8 cellular contexts compared by ENCODE assay signal in genomic region chr10:79084012-79084971, GRCh38. TPM values are rescaled to one million over a fixed set of nuclear protein-coding genes. Genes with fewer than 3 reads are reported as not detected.
DNase-seq lines count a peak whose midpoint lies in the region; ATAC-seq and TF ChIP-seq lines count a peak whose summit lies in the region.

No MANE protein-coding gene starts in this region.

- no peaks in the 10 kb centered on the region for H3K36me3 Mint-ChIP-seq in activated B cell treated with CpG ODN at 0.5 μM for 24 hours (ENCODE audit: low read depth)

- H3K79me1 ChIP-seq in IMR-90 (ENCODE audit: low read depth in 1 of 2, low read length in 2 of 2), result peaks cover 21 to 92% of the 10 kb centered on the region in 2 experiments

- H3K27me3 ChIP-seq in IMR-90 (ENCODE audit: control insufficient read depth, insufficient read depth, low read length) (no peaks in the 10 kb centered on the region), gastroesophageal sphincter (no peaks in the 10 kb centered on the region)

- peak overlapping the region; percentile 80 for H3K18ac ChIP-seq in IMR-90 (ENCODE audit: low read depth, low read length)

- peak overlapping the region; percentile 98 for H2BK5ac ChIP-seq in IMR-90 (ENCODE audit: low read depth, low read length, poor library complexity, severe bottlenecking)

- TF ChIP-seq RAD21 in IMR-90 (IDR thresholded peaks at IDR 0.05; ENCODE audit: low read length), result no peak

- peak; percentile 41; the same call in 1 of the 2 replicates for TF ChIP-seq POLR2A in IMR-90 (IDR thresholded peaks at IDR 0.05; ENCODE audit: low read depth, low read length)
- TF ChIP-seq POLR2A in gastroesophageal sphincter (IDR thresholded peaks at IDR 0.05), result no peak

- peak overlapping the region; percentile 91 for H2BK20ac ChIP-seq in IMR-90 (ENCODE audit: low read depth, low read length)

- peak overlapping the region; percentile 98 for H2AK5ac ChIP-seq in IMR-90 (ENCODE audit: low read depth, low read length)

- H4K20me1 ChIP-seq in IMR-90 (ENCODE audit: insufficient read depth, low read length), result peaks cover 99% of the 10 kb centered on the region

- peak overlapping the region; percentile 29; the same call in 1 of the 2 replicates for H3K56ac ChIP-seq in IMR-90 (ENCODE audit: extremely low read depth, insufficient read depth, low read length)

- H3K4me2 ChIP-seq in IMR-90 (ENCODE audit: low read depth, low read length), result peak overlapping the region; percentile 27

- H3K4me1 ChIP-seq in IMR-90 (ENCODE audit: control insufficient read depth, insufficient read depth, low read length) (peaks cover 69% of the 10 kb centered on the region), gastroesophageal sphincter (peaks cover 34 to 99% (median 90%) of the 10 kb centered on the region in 3 donors)

- H3K4ac ChIP-seq in IMR-90 (ENCODE audit: low read depth, low read length), result peak overlapping the region; percentile 95

- H3K9me1 ChIP-seq in IMR-90 (ENCODE audit: insufficient read depth, low read length), result peaks cover 68% of the 10 kb centered on the region

- H2BK120ac ChIP-seq in IMR-90 (ENCODE audit: low read depth, low read length), result peak overlapping the region; percentile 95

- no peak for TF ChIP-seq CTCF in IMR-90 (conservative IDR thresholded peaks at IDR 0.05; ENCODE audit: low read depth, low read length)
- TF ChIP-seq CTCF in activated B cell treated with CpG ODN at 0.5 μM for 24 hours (IDR thresholded peaks at IDR 0.05), result no peak
- TF ChIP-seq CTCF in gastroesophageal sphincter (IDR thresholded peaks at IDR 0.05), result no peak
- TF ChIP-seq CTCF in omental fat pad (IDR thresholded peaks at IDR 0.05), result no peak

- H3K36me3 ChIP-seq in IMR-90 (ENCODE audit: control insufficient read depth, insufficient read depth, low read length) (peaks cover 4% of the 10 kb centered on the region), gastroesophageal sphincter (peaks cover 0 to 5% of the 10 kb centered on the region in 2 donors)

- intact Hi-C loops in IMR-90 (cut with micrococcal nuclease) (loop anchor here (5.0 kb wide), 1 partner anchor 43 kb away; no protein-coding TSS in a partner anchor), activated B cell treated with CpG ODN at 0.5 μM for 24 hours (cut with micrococcal nuclease) (no loop called here)

- dilution Hi-C loops in IMR-90 (cut with HindIII; ENCODE audit: low sequenced_read_pairs, unreplicated experiment), result no loop called here

- H3K9ac ChIP-seq in IMR-90 (ENCODE audit: low read depth, low read length), result no peak overlapping the region

- TF ChIP-seq EP300 in gastroesophageal sphincter (IDR thresholded peaks at IDR 0.05), result no peak

- peak overlapping the region; percentile 83 for H3K14ac ChIP-seq in IMR-90 (replicated peaks; ENCODE audit: low read depth, low read length)

- WGBS in IMR-90 (ENCODE audit: extremely low coverage in 2 of 2, insufficient read length in 1 of 2), 2 experiments, result 0% methylated on average over 1 of the region's 9 CpGs; no CpG with 5 or more reads in 1 of the 2 experiments
- WGBS in gastroesophageal sphincter (ENCODE audit: low coverage in 1 of 2), 2 donors, result 29 to 36% methylated on average over 4 to 6 of the region's 9 CpGs

- in situ Hi-C loops in IMR-90 (cut with MboI; ENCODE audit: low sequenced_read_pairs), result loop anchor here (5.0 kb wide), 1 partner anchor 103 kb away; no protein-coding TSS in a partner anchor

- CTCF ChIA-PET in IMR-90 (lab: Yijun Ruan, JAX), result no interaction called here
- CTCF ChIA-PET in activated B cell treated with CpG ODN at 0.5 μM for 24 hours (lab: Charles Lee), result no interaction called here

- peak overlapping the region; percentile 60 to 90; a peak in 3 of 4 replicates for H4K8ac ChIP-seq in IMR-90 (ENCODE audit: low read depth in 2 of 2, low read length in 2 of 2)

- H3K27ac Mint-ChIP-seq in activated B cell treated with CpG ODN at 0.5 μM for 24 hours, result no peak overlapping the region

- H3K4me3 ChIP-seq in IMR-90 (ENCODE audit: insufficient read depth, low read depth, low read length) (no peak overlapping the region), gastroesophageal sphincter (no peak overlapping the region)

- peak overlapping the region; percentile 92 for H4K91ac ChIP-seq in IMR-90 (ENCODE audit: insufficient read depth, low read depth, low read length)

- H3K9me3 ChIP-seq in IMR-90 (ENCODE audit: control insufficient read depth, insufficient read depth, low read length), result no peaks in the 10 kb centered on the region
- H3K9me3 ChIP-seq in gastroesophageal sphincter, result no peaks in the 10 kb centered on the region

- no peaks in the 10 kb centered on the region for H3K9me3 Mint-ChIP-seq in activated B cell treated with CpG ODN at 0.5 μM for 24 hours

- H3K4me1 Mint-ChIP-seq in activated B cell treated with CpG ODN at 0.5 μM for 24 hours, result peaks cover 42% of the 10 kb centered on the region

- H3K27ac ChIP-seq in IMR-90 (ENCODE audit: insufficient read depth, low read length) (peak overlapping the region; percentile 78), gastroesophageal sphincter (peak overlapping the region; percentile 52 to 78 (median 76))

- BruUV-seq in IMR-90 (replicated peaks; lab: Mats Ljungman, UMichigan), result no TSS peak

- peaks cover 27% of the 10 kb centered on the region for H3K27me3 Mint-ChIP-seq in activated B cell treated with CpG ODN at 0.5 μM for 24 hours

- H3K23ac ChIP-seq in IMR-90 (ENCODE audit: low read depth, low read length), result peak overlapping the region; percentile 92; the same call in 1 of the 2 replicates

- POLR2A ChIA-PET in IMR-90 (lab: Charles Lee; ENCODE audit: unreplicated experiment) (interaction anchor here (0.6 kb wide), 1 partner anchor 18 kb away, joined by 3 read pairs; no protein-coding TSS in a partner anchor), activated B cell treated with CpG ODN at 0.5 μM for 24 hours (lab: Charles Lee) (no interaction called here)

- DNase-seq in DMS53 treated with DMSO at 0.1 percent for 48 hours (lab: John Stamatoyannopoulos, UW; ENCODE audit: unreplicated experiment), result peak; percentile 56
- DNase-seq in IMR-90, result peak; percentile 83
- no peak for DNase-seq in activated B cell treated with CpG ODN at 0.5 μM for 24 hours
- peak; percentile 85 for DNase-seq in omental fat pad (ENCODE audit: low spot score)
- no peak for DNase-seq in NCI-H1048 (lab: John Stamatoyannopoulos, UW)
- DNase-seq in NCI-H524 (lab: John Stamatoyannopoulos, UW), result no peak
- no peak for DNase-seq in activated CD8-positive, alpha-beta memory T cell treated with anti-CD3 and anti-CD28 coated beads, Interleukin-2, amount 50 U/mL, for 48 hours

- ATAC-seq in IMR-90 (ENCODE audit: low read depth), result 0 out of 2 replicates have a peak, but pooled peaks have one; percentile 2
- ATAC-seq in activated B cell treated with CpG ODN at 0.5 μM for 24 hours (ENCODE audit: low read depth), result no peak
- peak; percentile 85 for ATAC-seq in gastroesophageal sphincter
- ATAC-seq in omental fat pad (ENCODE audit: low FRiP score), result peak; percentile 81

- peak overlapping the region; percentile 67 for H3K4me3 Mint-ChIP-seq in activated B cell treated with CpG ODN at 0.5 μM for 24 hours

- no peak overlapping the region for H2AFZ ChIP-seq in IMR-90 (replicated peaks; ENCODE audit: low read length, poor library complexity)

- peak overlapping the region; percentile 97; the same call in 2 of the 3 replicates for H2BK15ac ChIP-seq in IMR-90 (ENCODE audit: low read depth, low read length)

- H4K5ac ChIP-seq in IMR-90 (ENCODE audit: low read depth, low read length), result peak overlapping the region; percentile 57; the same call in 1 of the 2 replicates

- no peak overlapping the region for H2AK9ac ChIP-seq in IMR-90 (replicated peaks; ENCODE audit: low read depth, low read length, poor library complexity)

TF ChIP-seq in IMR-90, 13 proteins besides CTCF, POLR2A, EP300 and RAD21:
- TF ChIP-seq CEBPB (IDR thresholded peaks at IDR 0.05; ENCODE audit: low read depth, low read length) (peak; percentile 96), RFX5 (IDR thresholded peaks at IDR 0.05; ENCODE audit: low read depth, low read length) (no peak), FOS (IDR thresholded peaks at IDR 0.05; ENCODE audit: low read depth, low read length) (peak; percentile 48; the same call in 1 of the 2 replicates), MXI1 (IDR thresholded peaks at IDR 0.05; ENCODE audit: borderline replicate concordance, low read depth, low read length) (no peak)

RNA-seq across cellular contexts. Expression of gene ZMIZ1, which starts 15.5 kb away (rescaled TPM):
- 6.6 and 6.7 TPM in 2 replicates for total RNA-seq in IMR-90 (2012; rRNA removed)
- 43.2 and 48.7 TPM in 2 replicates for polyA plus RNA-seq in IMR-90 (2012; rRNA removed)
- 39.5 and 51.2 TPM in 2 replicates for polyA plus RNA-seq in IMR-90 (2012; cell fraction: cytosol; rRNA removed)
- 57.0 and 113 TPM in 2 replicates for polyA plus RNA-seq in IMR-90 (2012; cell fraction: nucleus; rRNA removed; ENCODE audit: low replicate concordance)
- 88.2 and 93.9 TPM in 2 replicates for total RNA-seq in activated B cell treated with CpG ODN at 0.5 μM for 24 hours
- 10 to 100 TPM; 36.3 to 79.2 (median 67.1) TPM for total RNA-seq in gastroesophageal sphincter
- total RNA-seq in omental fat pad, result 10 to 100 TPM; 24.2 to 64.8 (median 43.1) TPM

Comparison
In these comparisons a context has a peak if more than half of its experiments do, and no peak if none do; other contexts are left out.
1. DNase-seq: peak in DMS53 treated with DMSO at 0.1 percent for 48 hours (single experiment), IMR-90 (single experiment) and omental fat pad (single experiment); none in activated B cell treated with CpG ODN at 0.5 μM for 24 hours (single experiment), NCI-H1048 (single experiment), NCI-H524 (0 of 2) and activated CD8-positive, alpha-beta memory T cell treated with anti-CD3 and anti-CD28 coated beads, Interleukin-2, amount 50 U/mL, for 48 hours (single experiment).